27 cellular contexts compared by ENCODE assay signal in the genomic region with DNA sequence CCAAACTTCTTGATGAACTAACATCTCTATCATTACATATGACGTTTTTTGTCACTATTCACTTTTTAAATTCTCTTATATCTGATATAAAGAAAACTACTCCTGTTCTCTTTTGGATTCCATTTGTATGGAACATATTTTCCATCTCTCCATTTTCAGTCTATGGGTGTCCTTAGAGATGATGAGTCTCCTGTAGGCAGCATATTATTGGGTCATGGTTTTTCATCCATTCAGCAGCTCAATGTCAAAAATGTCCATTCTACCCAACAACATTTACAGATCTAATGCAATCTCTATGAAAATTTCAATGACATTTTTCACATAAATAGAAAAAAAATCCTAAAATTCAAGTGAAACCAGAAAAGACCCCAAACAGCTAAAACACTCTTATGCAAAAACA.
"Had no signal": no experiment of that assay in that cellular context is flagged by ENCODE, and none has a peak within 500 bp of the region (broad histone marks: within the 10 kb centered on the region; RNA-seq: fewer than 3 reads in every experiment).

No MANE protein-coding gene starts in this region.

- H3K27ac ChIP-seq: coronary artery, dorsolateral prefrontal cortex, epithelial cell of prostate, esophagus squamous epithelium, gastrocnemius medialis, heart right ventricle, left lung, lower lobe of right lung had no signal

- DNase-seq: dermis blood vessel endothelial cell; dorsolateral prefrontal cortex; effector CD4-positive, alpha-beta T cell; effector memory CD8-positive, alpha-beta T cell; endodermal cell; erythroblast; esophagus squamous epithelium; foreskin fibroblast; foreskin melanocyte; gastrocnemius medialis; glutamatergic neuron; head of caudate nucleus; heart right ventricle; hippocampal formation; left cardiac atrium; left lung; left ventricle myocardium superior; lower lobe of right lung; mesenchymal stem cell; mucosa of descending colon; naive B cell had no signal

- ATAC-seq: effector memory CD8-positive, alpha-beta T cell; esophagus mucosa; gastrocnemius medialis; heart right ventricle; left cardiac atrium; left lung; left ventricle myocardium superior; lower lobe of right lung; mucosa of descending colon had no signal

- H3K4me3 ChIP-seq: coronary artery, dorsolateral prefrontal cortex, esophagus squamous epithelium, gastrocnemius medialis, heart right ventricle, left lung, lower lobe of right lung, mucosa of descending colon had no signal

- FAIRE-seq: endometrium, islet of Langerhans, keratinocyte had no signal

- H3K9me3 ChIP-seq: lower lobe of right lung had no signal

- H3K27me3 ChIP-seq: esophagus squamous epithelium, gastrocnemius medialis, heart right ventricle, left lung had no signal

- H3K4me1 ChIP-seq: esophagus squamous epithelium, gastrocnemius medialis, heart right ventricle, left lung, lower lobe of right lung had no signal

- H3K36me3 ChIP-seq: gastrocnemius medialis, left lung, lower lobe of right lung had no signal
